In genomic region chr1:101174722-101175121, GRCh38 we compare ENCODE assay signal across 12 cellular contexts.
DNase-seq lines count a peak whose midpoint lies in the region; ATAC-seq and TF ChIP-seq lines count a peak whose summit lies in the region.
"Had no signal": no experiment of that assay in that cellular context is flagged by ENCODE, and none has a peak within 500 bp of the region (broad histone marks: within the 10 kb centered on the region; RNA-seq: fewer than 3 reads in every experiment).

No MANE protein-coding gene starts in this region.

- CTCF ChIA-PET in AG04449 (lab: Yijun Ruan, JAX), result interaction anchor here (1.5 to 2.2 kb wide), 2 partner anchors 8 to 253 kb away, joined by 3 to 7 read pairs; no protein-coding TSS in a partner anchor
- CTCF ChIA-PET in activated CD4-positive, alpha-beta memory T cell treated with anti-CD3 and anti-CD28 coated beads, Interleukin-2, amount 10 ng/mL, durations not matched to agents 7 days and 5 days (lab: Charles Lee), result interaction anchor here (2.6 kb wide), 1 partner anchor 63 kb away, joined by 5 read pairs; no protein-coding TSS in a partner anchor

- peaks cover 46% of the 10 kb centered on the region for H3K4me1 Mint-ChIP-seq in activated CD4-positive, alpha-beta memory T cell treated with anti-CD3 and anti-CD28 coated beads, Interleukin-2, amount 10 ng/mL, durations not matched to agents 7 days and 5 days
- H3K4me1 Mint-ChIP-seq in type B pancreatic cell (ENCODE audit: unreplicated experiment), result no peaks in the 10 kb centered on the region
- peaks cover 16% of the 10 kb centered on the region for H3K4me1 Mint-ChIP-seq in stimulated activated memory B cell treated with anti-CD40 and anti-IgM and Interleukin-4, amounts not matched to agents 10 μg/mL and 1 μg/mL and 100 μg/mL, for 72 hours

- H3K9me3 Mint-ChIP-seq in activated CD4-positive, alpha-beta memory T cell treated with anti-CD3 and anti-CD28 coated beads, Interleukin-2, amount 10 ng/mL, durations not matched to agents 7 days and 5 days, result peaks cover 5% of the 10 kb centered on the region
- H3K9me3 Mint-ChIP-seq in type B pancreatic cell, result no peaks in the 10 kb centered on the region
- no peaks in the 10 kb centered on the region for H3K9me3 Mint-ChIP-seq in stimulated activated memory B cell treated with anti-CD40 and anti-IgM and Interleukin-4, amounts not matched to agents 10 μg/mL and 1 μg/mL and 100 μg/mL, for 72 hours

- H3K4me1 ChIP-seq in foreskin keratinocyte, result peaks cover 18% of the 10 kb centered on the region

- peak; percentile 51 for DNase-seq in AG04449 (ENCODE audit: low read depth, low spot score)
- peak; percentile 91 for DNase-seq in HCEC 1CT
- DNase-seq in activated CD4-positive, alpha-beta memory T cell treated with anti-CD3 and anti-CD28 coated beads, Interleukin-2, amount 10 ng/mL, durations not matched to agents 7 days and 5 days, result no peak
- DNase-seq in foreskin keratinocyte, result peak; percentile 96 to 99
- DNase-seq in type B pancreatic cell (ENCODE audit: extremely low spot score, unreplicated experiment), result no peak
- no peak for DNase-seq in iPS-NIHi11 (ENCODE audit: low spot score)
- DNase-seq: activated effector memory CD4-positive, alpha-beta T cell treated with Interleukin-2 at 50 U/mL for 16 hours; naive thymus-derived CD8-positive, alpha-beta T cell; NCI-H2029; stimulated activated naive CD4-positive, alpha-beta T cell had no signal

- no peaks in the 10 kb centered on the region for H3K27me3 Mint-ChIP-seq in activated CD4-positive, alpha-beta memory T cell treated with anti-CD3 and anti-CD28 coated beads, Interleukin-2, amount 10 ng/mL, durations not matched to agents 7 days and 5 days
- H3K27me3 Mint-ChIP-seq in type B pancreatic cell, result no peaks in the 10 kb centered on the region
- H3K27me3 Mint-ChIP-seq in stimulated activated memory B cell treated with anti-CD40 and anti-IgM and Interleukin-4, amounts not matched to agents 10 μg/mL and 1 μg/mL and 100 μg/mL, for 72 hours, result no peaks in the 10 kb centered on the region
- H3K27me3 Mint-ChIP-seq: naive thymus-derived CD8-positive, alpha-beta T cell had no signal

- peak overlapping the region; percentile 2 for H3K27ac Mint-ChIP-seq in activated CD4-positive, alpha-beta memory T cell treated with anti-CD3 and anti-CD28 coated beads, Interleukin-2, amount 10 ng/mL, durations not matched to agents 7 days and 5 days
- no peak overlapping the region for H3K27ac Mint-ChIP-seq in type B pancreatic cell
- H3K27ac Mint-ChIP-seq in stimulated activated memory B cell treated with anti-CD40 and anti-IgM and Interleukin-4, amounts not matched to agents 10 μg/mL and 1 μg/mL and 100 μg/mL, for 72 hours, result no peak overlapping the region

- peaks cover 13% of the 10 kb centered on the region for H3K36me3 Mint-ChIP-seq in activated CD4-positive, alpha-beta memory T cell treated with anti-CD3 and anti-CD28 coated beads, Interleukin-2, amount 10 ng/mL, durations not matched to agents 7 days and 5 days (ENCODE audit: low read depth)
- H3K36me3 Mint-ChIP-seq in type B pancreatic cell, result no peaks in the 10 kb centered on the region
- no peaks in the 10 kb centered on the region for H3K36me3 Mint-ChIP-seq in stimulated activated memory B cell treated with anti-CD40 and anti-IgM and Interleukin-4, amounts not matched to agents 10 μg/mL and 1 μg/mL and 100 μg/mL, for 72 hours
- H3K36me3 Mint-ChIP-seq: naive thymus-derived CD8-positive, alpha-beta T cell had no signal

- H3K4me3 ChIP-seq in AG04449 (ENCODE audit: low read depth, low read length), result no peak overlapping the region

- ATAC-seq in foreskin keratinocyte (peak; percentile 98), GM18909 (IDR thresholded peaks at IDR 0.05; ENCODE audit: poor library complexity, unreplicated experiment) (no peak)
- no peak for ATAC-seq in stimulated activated memory B cell treated with anti-CD40 and anti-IgM and Interleukin-4, amounts not matched to agents 10 μg/mL and 1 μg/mL and 100 μg/mL, for 72 hours
- ATAC-seq: naive thymus-derived CD8-positive, alpha-beta T cell had no signal

- H3K27ac ChIP-seq in foreskin keratinocyte, result peak overlapping the region; percentile 18

- TF ChIP-seq CTCF in AG04449 (IDR thresholded peaks at IDR 0.05; ENCODE audit: insufficient read depth, low read length, missing control alignments) (no peak), foreskin keratinocyte (conservative IDR thresholded peaks at IDR 0.05) (no peak), type B pancreatic cell (conservative IDR thresholded peaks at IDR 0.05) (no peak)

- no peak overlapping the region for H3K4me3 Mint-ChIP-seq in activated CD4-positive, alpha-beta memory T cell treated with anti-CD3 and anti-CD28 coated beads, Interleukin-2, amount 10 ng/mL, durations not matched to agents 7 days and 5 days
- H3K4me3 Mint-ChIP-seq in type B pancreatic cell, result no peak overlapping the region
- no peak overlapping the region for H3K4me3 Mint-ChIP-seq in stimulated activated memory B cell treated with anti-CD40 and anti-IgM and Interleukin-4, amounts not matched to agents 10 μg/mL and 1 μg/mL and 100 μg/mL, for 72 hours
- H3K4me3 Mint-ChIP-seq: naive thymus-derived CD8-positive, alpha-beta T cell had no signal

- POLR2A ChIA-PET in AG04449 (lab: Yijun Ruan, JAX), result interaction anchor here (1.0 to 1.3 kb wide), 2 partner anchors 26 to 61 kb away, joined by 4 to 5 read pairs; no protein-coding TSS in a partner anchor
- POLR2A ChIA-PET in activated CD4-positive, alpha-beta memory T cell treated with anti-CD3 and anti-CD28 coated beads, Interleukin-2, amount 10 ng/mL, durations not matched to agents 7 days and 5 days (lab: Charles Lee), result interaction anchor here (1.7 to 5.9 kb wide), 2 partner anchors 24 to 63 kb away, joined by 4 to 133 read pairs; partner anchors contain the start of gene S1PR1

- H3K27me3 ChIP-seq in foreskin keratinocyte, result no peaks in the 10 kb centered on the region

Comparison
In these comparisons a context has a peak if more than half of its experiments do, and no peak if none do; other contexts are left out.
1. DNase-seq: peak in AG04449 (single experiment), HCEC 1CT (single experiment) and foreskin keratinocyte (2 of 2); none in activated CD4-positive, alpha-beta memory T cell treated with anti-CD3 and anti-CD28 coated beads, Interleukin-2, amount 10 ng/mL, durations not matched to agents 7 days and 5 days (single experiment), type B pancreatic cell (single experiment) and iPS-NIHi11 (single experiment).